Comparison of ENCODE assay signal across 22 cellular contexts in genomic region chr2:151783133-151783520, GRCh38. TPM values are rescaled to one million over a fixed set of nuclear protein-coding genes. Genes with fewer than 3 reads are reported as not detected.
DNase-seq lines count a peak whose midpoint lies in the region; ATAC-seq, FAIRE-seq and TF ChIP-seq lines count a peak whose summit lies in the region.
"Had no signal": no experiment of that assay in that cellular context is flagged by ENCODE, and none has a peak within 500 bp of the region (broad histone marks: within the 10 kb centered on the region; RNA-seq: fewer than 3 reads in every experiment).

No MANE protein-coding gene starts in this region.

- H3K36me3 Mint-ChIP-seq in MCF 10A (ENCODE audit: insufficient read depth, unreplicated experiment): peaks cover 15% of the 10 kb centered on the region

- H3K4me3 ChIP-seq in breast epithelium: no peak overlapping the region
- H3K4me3 ChIP-seq in SK-N-MC: no peak overlapping the region
- no peak overlapping the region for H3K4me3 ChIP-seq in K562
- H3K4me3 ChIP-seq in suprapubic skin: no peak overlapping the region
- H3K4me3 ChIP-seq: GM23248 had no signal

- H3K27me3 ChIP-seq in breast epithelium: no peaks in the 10 kb centered on the region
- no peaks in the 10 kb centered on the region for H3K27me3 ChIP-seq in K562 (ENCODE audit: control insufficient read depth in 2 of 2, insufficient read depth in 2 of 2, low read length in 2 of 2)
- H3K27me3 ChIP-seq in suprapubic skin: no peaks in the 10 kb centered on the region
- H3K27me3 ChIP-seq: BE2C had no signal

- intact Hi-C loops in MCF 10A (cut with micrococcal nuclease) (loop anchor here (10.0 kb wide), 1 partner anchor 242 kb away; no protein-coding TSS in a partner anchor), breast epithelium (cut with DNase I; ENCODE audit: low total_unique reads) (no loop called here), K562 (cut with micrococcal nuclease) (loop anchor here (5.0 kb wide), 1 partner anchor 86 kb away; no protein-coding TSS in a partner anchor)

- no peak for TF ChIP-seq EP300 in K562 (IDR thresholded peaks at IDR 0.05; ENCODE audit: low read length)
- TF ChIP-seq EP300 in suprapubic skin (IDR thresholded peaks at IDR 0.05): no peak

- H3K27me3 Mint-ChIP-seq in MCF 10A (ENCODE audit: insufficient read depth, unreplicated experiment): no peaks in the 10 kb centered on the region
- H3K27me3 Mint-ChIP-seq in stimulated activated naive CD8-positive, alpha-beta T cell treated with anti-CD3 and anti-CD28 coated beads, Interleukin-15, amount 100 ng/mL, for 72 hours: no peaks in the 10 kb centered on the region
- H3K27me3 Mint-ChIP-seq: CD4-positive, alpha-beta T cell had no signal

- no peaks in the 10 kb centered on the region for H3K9me1 ChIP-seq in K562 (ENCODE audit: control insufficient read depth, insufficient read depth, low read length)

- peak overlapping the region; percentile 61 for H3K27ac Mint-ChIP-seq in MCF 10A (ENCODE audit: low read depth, unreplicated experiment)
- H3K27ac Mint-ChIP-seq in stimulated activated naive CD8-positive, alpha-beta T cell treated with anti-CD3 and anti-CD28 coated beads, Interleukin-15, amount 100 ng/mL, for 72 hours: peak overlapping the region; percentile 31 to 74
- H3K27ac Mint-ChIP-seq: CD4-positive, alpha-beta T cell had no signal

- DNase-seq in MCF 10A (ENCODE audit: unreplicated experiment) (no peak), breast epithelium (ENCODE audit: low spot score in 2 of 2) (no peak), SK-N-MC (ENCODE audit: low read depth, low spot score) (no peak), K562 (ENCODE audit: extremely low read depth in 1 of 4, low spot score in 3 of 4) (no peak), suprapubic skin (ENCODE audit: low spot score in 2 of 2) (no peak), NK-92 (lab: John Stamatoyannopoulos, UW; ENCODE audit: unreplicated experiment) (no peak)
- DNase-seq in stimulated activated naive CD8-positive, alpha-beta T cell treated with anti-CD3 and anti-CD28 coated beads, Interleukin-15, amount 100 ng/mL, for 72 hours: no peak
- DNase-seq: BE2C; C1 segment of cervical spinal cord; Caco-2; CD4-positive, alpha-beta T cell; DMS153; DMS79; GDM1; GM23248; HCEC 1CT had no signal

- CTCF ChIA-PET in MCF 10A (lab: Yijun Ruan, JAX) (interaction anchor here (0.6 to 1.1 kb wide), 4 partner anchors 146 to 420 kb away, joined by 3 to 4 read pairs (median 3); no protein-coding TSS in a partner anchor), K562 (lab: Yijun Ruan, JAX; ENCODE audit: low intra/inter-chr PET ratio) (no interaction called here)

- no peak overlapping the region for H3K4me3 Mint-ChIP-seq in MCF 10A (ENCODE audit: unreplicated experiment)
- no peak overlapping the region for H3K4me3 Mint-ChIP-seq in stimulated activated naive CD8-positive, alpha-beta T cell treated with anti-CD3 and anti-CD28 coated beads, Interleukin-15, amount 100 ng/mL, for 72 hours
- H3K4me3 Mint-ChIP-seq: CD4-positive, alpha-beta T cell had no signal

- no peaks in the 10 kb centered on the region for H3K9me3 ChIP-seq in breast epithelium
- no peaks in the 10 kb centered on the region for H3K9me3 ChIP-seq in SK-N-MC (ENCODE audit: low read depth, low read length)
- H3K9me3 ChIP-seq in K562 (replicated peaks; ENCODE audit: control insufficient read depth, insufficient read depth, low read depth, low read length): no peaks in the 10 kb centered on the region; the same call in 1 of the 2 replicates
- H3K9me3 ChIP-seq in suprapubic skin: no peaks in the 10 kb centered on the region
- H3K9me3 ChIP-seq: BE2C, Caco-2 had no signal

- H4K20me1 ChIP-seq in K562 (replicated peaks; ENCODE audit: control insufficient read depth, insufficient read depth, low read length): no peaks in the 10 kb centered on the region

- H3K9ac ChIP-seq in SK-N-MC (ENCODE audit: insufficient read length) (no peak overlapping the region), K562 (ENCODE audit: insufficient read depth in 1 of 2, low read depth in 2 of 2, low read length in 2 of 2) (peak overlapping the region in 1 of 2 experiments; percentile 45; a peak in 2 of 4 replicates)
- H3K9ac ChIP-seq: GM23248 had no signal

- TF ChIP-seq CTCF in MCF 10A (IDR thresholded peaks at IDR 0.05; ENCODE audit: unreplicated experiment) (no peak), breast epithelium (IDR thresholded peaks at IDR 0.05) (no peak), K562 (IDR thresholded peaks at IDR 0.05 in 2 of 3, conservative IDR thresholded peaks at IDR 0.05 in 1 of 3; ENCODE audit: insufficient read depth in 2 of 3, low read depth in 1 of 3, low read length in 3 of 3) (no peak), suprapubic skin (IDR thresholded peaks at IDR 0.05) (no peak)

- H3K27ac ChIP-seq in breast epithelium: no peak overlapping the region
- peak overlapping the region; percentile 75; the same call in 1 of the 2 replicates for H3K27ac ChIP-seq in SK-N-MC
- H3K27ac ChIP-seq in K562 (ENCODE audit: extremely low read depth, low read depth, low read length): peak overlapping the region; percentile 69
- H3K27ac ChIP-seq in suprapubic skin: no peak overlapping the region
- H3K27ac ChIP-seq: GM23248, HL-60 had no signal

- no peaks in the 10 kb centered on the region for H3K9me3 Mint-ChIP-seq in MCF 10A (ENCODE audit: unreplicated experiment)
- H3K9me3 Mint-ChIP-seq in stimulated activated naive CD8-positive, alpha-beta T cell treated with anti-CD3 and anti-CD28 coated beads, Interleukin-15, amount 100 ng/mL, for 72 hours: peaks cover 5 to 14% of the 10 kb centered on the region in 2 donors

- peak overlapping the region; percentile 32 for H3K4me2 ChIP-seq in K562 (ENCODE audit: insufficient read depth, low read length)

- TF ChIP-seq POLR2A in breast epithelium (IDR thresholded peaks at IDR 0.05) (no peak), K562 (conservative IDR thresholded peaks at IDR 0.05) (no peak), suprapubic skin (IDR thresholded peaks at IDR 0.05) (no peak)

- BruUV-seq in MCF 10A (replicated peaks; lab: Mats Ljungman, UMichigan) (no TSS peak), K562 (replicated peaks; lab: Mats Ljungman, UMichigan) (no TSS peak)

- no peaks in the 10 kb centered on the region for H3K79me2 ChIP-seq in K562 (ENCODE audit: control insufficient read depth, insufficient read depth, low read length)

- H3K4me1 ChIP-seq in breast epithelium (no peaks in the 10 kb centered on the region), K562 (replicated peaks in 1 of 2; ENCODE audit: control insufficient read depth in 2 of 2, insufficient read depth in 2 of 2, low read length in 2 of 2) (peaks cover 3 to 35% of the 10 kb centered on the region in 2 experiments), suprapubic skin (no peaks in the 10 kb centered on the region)
- H3K4me1 ChIP-seq: BE2C, Caco-2 had no signal

- POLR2A ChIA-PET in MCF 10A (lab: Yijun Ruan, JAX): no interaction called here
- POLR2A ChIA-PET in K562 (lab: Yijun Ruan, JAX): interaction anchor here (2.4 kb wide), 1 partner anchor 18 kb away, joined by 6 read pairs; no protein-coding TSS in a partner anchor

- no peak for TF ChIP-seq RAD21 in K562 (CRISPR knock-in tag; conservative IDR thresholded peaks at IDR 0.05 in 1 of 2, IDR thresholded peaks at IDR 0.05 in 1 of 2)

- no peak for FAIRE-seq in K562 (lab: Jason Lieb, UNC)
- FAIRE-seq: D721Med, GM12892, GM18507, H54 had no signal

- ATAC-seq in K562: peak; percentile 1; the same call in 1 of the 3 replicates
- no peak for ATAC-seq in stimulated activated naive CD8-positive, alpha-beta T cell treated with anti-CD3 and anti-CD28 coated beads, Interleukin-15, amount 100 ng/mL, for 72 hours

- H3K36me3 ChIP-seq in breast epithelium: no peaks in the 10 kb centered on the region
- H3K36me3 ChIP-seq in SK-N-MC (ENCODE audit: insufficient read depth, low read length): peaks cover 19% of the 10 kb centered on the region; the same call in 1 of the 2 replicates
- H3K36me3 ChIP-seq in K562 (ENCODE audit: control insufficient read depth, insufficient read depth, low read length): peaks cover 43% of the 10 kb centered on the region; the same call in 2 of the 3 replicates
- H3K36me3 ChIP-seq in suprapubic skin: peaks cover 33% of the 10 kb centered on the region
- H3K36me3 ChIP-seq: BE2C had no signal

- in situ Hi-C loops in K562 (cut with MboI): no loop called here

- WGBS in K562 (ENCODE audit: insufficient coverage, low coverage, missing lambda C conversion rate): 34% methylated on average over 2 of the region's 2 CpGs
- WGBS in suprapubic skin: 100% methylated on average over 2 of the region's 2 CpGs

- peaks cover 6% of the 10 kb centered on the region for H3K4me1 Mint-ChIP-seq in MCF 10A (ENCODE audit: insufficient read depth, unreplicated experiment)
- peaks cover 8% of the 10 kb centered on the region for H3K4me1 Mint-ChIP-seq in stimulated activated naive CD8-positive, alpha-beta T cell treated with anti-CD3 and anti-CD28 coated beads, Interleukin-15, amount 100 ng/mL, for 72 hours

- no peak overlapping the region for H2AFZ ChIP-seq in K562 (ENCODE audit: low read depth, low read length)
- H2AFZ ChIP-seq: GM23248 had no signal

RNA-seq across cellular contexts. Expression of gene ARL5A, which starts 45.1 kb away (rescaled TPM):
- 34.8 and 40.9 TPM in 2 replicates for total RNA-seq in MCF 10A (2022)
- total RNA-seq in breast epithelium: 10 to 100 TPM; 43.2 to 63.1 (median 45.6) TPM
- total RNA-seq in K562 (2011; cell fraction: chromatin; rRNA removed; ENCODE audit: low replicate concordance): 74.2 and 178 TPM in 2 replicates
- 34.4 and 36.5 TPM in 2 replicates for total RNA-seq in K562 (2011; cell fraction: nucleolus; rRNA removed)
- total RNA-seq in K562 (2011; cell fraction: nucleoplasm; rRNA removed): 75.4 and 160 TPM in 2 replicates
- total RNA-seq in K562 (2014; rRNA removed): 117 and 132 TPM in 2 replicates
- 102 and 118 TPM in 2 replicates for total RNA-seq in K562 (2014; rRNA removed; fragmentation: Illumina TruSeq; extraction: Trizol)
- total RNA-seq in K562 (2015; rRNA removed; fragmentation: Illumina TruSeq; extraction: Trizol): 76.1 and 101 TPM in 2 replicates
- total RNA-seq in K562 (2021): 92.2 and 94.3 TPM in 2 replicates
- 65.1 and 71.1 TPM in 2 replicates for polyA plus RNA-seq in K562 (2011; rRNA removed)
- polyA plus RNA-seq in K562 (2011; cell fraction: cytosol; rRNA removed): 22.9 and 43.5 TPM in 2 replicates
- 46.1 and 59.3 TPM in 2 replicates for polyA plus RNA-seq in K562 (2011; cell fraction: nucleus; rRNA removed)
- 41.6 and 51.1 TPM in 2 replicates for polyA plus RNA-seq in K562 (2012)
- 85.4 and 88.4 TPM in 2 replicates for polyA plus RNA-seq in K562 (2014; fragmentation: Illumina TruSeq; extraction: Trizol)
- polyA plus RNA-seq in K562 (2014; fragmentation: Nextera tagmentation; extraction: Ambion mirVana): 10 to 100 TPM; 16.3 to 16.9 TPM
- polyA plus RNA-seq in K562 (2014; rRNA removed): 74.8 and 75.6 TPM in 2 replicates
- 144 and 168 TPM in 2 replicates for polyA minus RNA-seq in K562 (2011; rRNA and poly(A)+ RNA removed)
- 50.1 and 63.7 TPM in 2 replicates for polyA minus RNA-seq in K562 (2011; cell fraction: cytosol; rRNA and poly(A)+ RNA removed)
- polyA minus RNA-seq in K562 (2011; cell fraction: nucleus; rRNA and poly(A)+ RNA removed): 63.5 and 96.7 TPM in 2 replicates
- total RNA-seq in suprapubic skin: 100 to 1,000 TPM in 1 of 4 donors, 10 to 100 TPM in 3; 76.7 to 124 (median 94.5) TPM

RNA-seq across cellular contexts. Expression of gene NEB, which starts 48.9 kb away (rescaled TPM):
- 0.33 and 1.2 TPM in 2 replicates for total RNA-seq in MCF 10A (2022)
- total RNA-seq in breast epithelium: 1 to 10 TPM; 2.0 to 2.8 (median 2.6) TPM
- total RNA-seq in K562 (2011; cell fraction: chromatin; rRNA removed; ENCODE audit: low replicate concordance): 1.6 and 8.7 TPM in 2 replicates
- 0.50 and 1.4 TPM in 2 replicates for total RNA-seq in K562 (2011; cell fraction: nucleolus; rRNA removed)
- total RNA-seq in K562 (2011; cell fraction: nucleoplasm; rRNA removed): 2.7 and 3.7 TPM in 2 replicates
- 2.7 and 3.8 TPM in 2 replicates for total RNA-seq in K562 (2014; rRNA removed)
- 3.8 and 5.1 TPM in 2 replicates for total RNA-seq in K562 (2014; rRNA removed; fragmentation: Illumina TruSeq; extraction: Trizol)
- 3.6 and 4.4 TPM in 2 replicates for total RNA-seq in K562 (2015; rRNA removed; fragmentation: Illumina TruSeq; extraction: Trizol)
- total RNA-seq in K562 (2021): 2.2 and 2.5 TPM in 2 replicates
- 0.65 and 1.7 TPM in 2 replicates for polyA plus RNA-seq in K562 (2011; rRNA removed)
- polyA plus RNA-seq in K562 (2011; cell fraction: cytosol; rRNA removed): 0.49 and 0.63 TPM in 2 replicates
- polyA plus RNA-seq in K562 (2011; cell fraction: nucleus; rRNA removed): 2.0 and 2.9 TPM in 2 replicates
- polyA plus RNA-seq in K562 (2012): 3.9 and 12.9 TPM in 2 replicates
- polyA plus RNA-seq in K562 (2014; fragmentation: Illumina TruSeq; extraction: Trizol): 3.2 and 3.7 TPM in 2 replicates
- polyA plus RNA-seq in K562 (2014; fragmentation: Nextera tagmentation; extraction: Ambion mirVana): 1 to 10 TPM; 1.7 to 3.4 TPM
- 2.9 and 8.3 TPM in 2 replicates for polyA plus RNA-seq in K562 (2014; rRNA removed)
- 2.6 and 3.6 TPM in 2 replicates for polyA minus RNA-seq in K562 (2011; rRNA and poly(A)+ RNA removed)
- polyA minus RNA-seq in K562 (2011; cell fraction: cytosol; rRNA and poly(A)+ RNA removed): 1.2 and 1.7 TPM in 2 replicates
- polyA minus RNA-seq in K562 (2011; cell fraction: nucleus; rRNA and poly(A)+ RNA removed): 4.2 and 4.4 TPM in 2 replicates
- 10 to 100 TPM in 1 of 4 donors, 1 to 10 TPM in 3; 5.4 to 19.1 (median 7.4) TPM for total RNA-seq in suprapubic skin
- total RNA-seq: A172 had no signal

Comparison
In these comparisons a context has a peak if more than half of its experiments do, and no peak if none do; other contexts are left out.
1. H3K27ac ChIP-seq: peak in SK-N-MC (single experiment) and K562 (single experiment); none in breast epithelium (0 of 2) and suprapubic skin (single experiment).